ENCODE assay signal across 1 cellular context in the genomic region with DNA sequence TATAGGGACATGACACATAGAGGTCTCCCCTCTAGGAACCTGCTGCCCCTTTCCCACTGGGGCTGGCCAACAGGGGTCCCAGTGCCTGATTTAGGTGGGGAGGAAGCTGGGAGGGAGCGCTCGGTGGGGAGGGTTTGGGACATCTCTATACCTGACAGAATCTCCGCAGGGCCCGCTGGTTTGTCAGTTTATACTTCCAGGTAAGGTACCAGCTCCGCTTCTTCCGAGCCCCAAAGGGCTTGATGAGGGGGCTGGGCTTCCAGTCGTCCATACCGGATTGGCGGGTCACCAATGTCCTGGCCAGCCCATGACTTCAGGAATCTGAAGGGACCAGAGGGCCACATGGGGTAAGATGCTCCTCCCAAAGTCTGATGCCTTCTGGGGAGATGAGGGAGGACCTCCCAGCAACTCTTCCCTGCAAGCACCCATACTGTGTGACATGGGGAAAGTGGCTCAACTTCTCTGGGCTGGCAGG.
TF ChIP-seq lines count a peak whose summit lies in the region.

No MANE protein-coding gene starts in this region.

TF ChIP-seq in liver, 16 proteins besides CTCF, POLR2A, EP300 and RAD21 (continued from another document):
- TF ChIP-seq, protein P1, sequence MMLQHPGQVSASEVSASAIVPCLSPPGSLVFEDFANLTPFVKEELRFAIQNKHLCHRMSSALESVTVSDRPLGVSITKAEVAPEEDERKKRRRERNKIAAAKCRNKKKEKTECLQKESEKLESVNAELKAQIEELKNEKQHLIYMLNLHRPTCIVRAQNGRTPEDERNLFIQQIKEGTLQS (IDR thresholded peaks at IDR 0.05) = no peak
- TF ChIP-seq, protein P2, sequence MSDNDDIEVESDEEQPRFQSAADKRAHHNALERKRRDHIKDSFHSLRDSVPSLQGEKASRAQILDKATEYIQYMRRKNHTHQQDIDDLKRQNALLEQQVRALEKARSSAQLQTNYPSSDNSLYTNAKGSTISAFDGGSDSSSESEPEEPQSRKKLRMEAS (IDR thresholded peaks at IDR 0.05) = no peak
- TF ChIP-seq NR2F2 (IDR thresholded peaks at IDR 0.05) (no peak), FOXA2 (IDR thresholded peaks at IDR 0.05) (no peak), GABPA (IDR thresholded peaks at IDR 0.05 in 1 of 2, conservative IDR thresholded peaks at IDR 0.05 in 1 of 2) (no peak)
- TF ChIP-seq, protein P3, sequence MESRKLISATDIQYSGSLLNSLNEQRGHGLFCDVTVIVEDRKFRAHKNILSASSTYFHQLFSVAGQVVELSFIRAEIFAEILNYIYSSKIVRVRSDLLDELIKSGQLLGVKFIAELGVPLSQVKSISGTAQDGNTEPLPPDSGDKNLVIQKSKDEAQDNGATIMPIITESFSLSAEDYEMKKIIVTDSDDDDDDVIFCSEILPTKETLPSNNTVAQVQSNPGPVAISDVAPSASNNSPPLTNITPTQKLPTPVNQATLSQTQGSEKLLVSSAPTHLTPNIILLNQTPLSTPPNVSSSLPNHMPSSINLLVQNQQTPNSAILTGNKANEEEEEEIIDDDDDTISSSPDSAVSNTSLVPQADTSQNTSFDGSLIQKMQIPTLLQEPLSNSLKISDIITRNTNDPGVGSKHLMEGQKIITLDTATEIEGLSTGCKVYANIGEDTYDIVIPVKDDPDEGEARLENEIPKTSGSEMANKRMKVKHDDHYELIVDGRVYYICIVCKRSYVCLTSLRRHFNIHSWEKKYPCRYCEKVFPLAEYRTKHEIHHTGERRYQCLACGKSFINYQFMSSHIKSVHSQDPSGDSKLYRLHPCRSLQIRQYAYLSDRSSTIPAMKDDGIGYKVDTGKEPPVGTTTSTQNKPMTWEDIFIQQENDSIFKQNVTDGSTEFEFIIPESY (IDR thresholded peaks at IDR 0.05) = no peak
